Comparison of ENCODE assay signal across 5 cellular contexts in the genomic region with DNA sequence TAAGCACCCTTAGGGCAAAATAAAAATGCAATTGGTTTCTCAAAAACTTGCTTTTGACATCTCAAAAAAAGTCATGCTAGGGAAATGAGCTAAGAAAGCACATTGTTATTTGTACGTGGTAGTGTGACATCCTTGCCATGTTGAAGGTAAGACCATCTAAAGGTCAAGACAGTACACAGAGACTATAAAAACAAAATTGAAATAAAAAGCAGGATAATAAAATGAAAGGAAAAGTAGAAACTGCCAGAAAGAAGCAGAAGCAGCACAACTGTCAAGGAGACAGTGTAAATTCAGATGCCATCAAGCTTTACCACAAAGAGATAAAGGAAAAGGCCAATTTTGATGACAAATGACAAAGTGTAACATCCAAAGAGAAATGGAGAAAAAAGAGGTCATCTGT. TPM values are rescaled to one million over a fixed set of nuclear protein-coding genes. Genes with fewer than 3 reads are reported as not detected.
"Had no signal": no experiment of that assay in that cellular context is flagged by ENCODE, and none has a peak within 500 bp of the region (broad histone marks: within the 10 kb centered on the region; RNA-seq: fewer than 3 reads in every experiment).

No MANE protein-coding gene starts in this region.

RNA-seq across cellular contexts. Expression of a gene that starts 11.5 kb away (rescaled TPM):
- total RNA-seq: epithelial cell of proximal tubule, osteocyte, pulmonary artery endothelial cell had no signal
- polyA plus RNA-seq: keratinocyte had no signal

RNA-seq across cellular contexts. Expression of a gene that starts 25.8 kb away (rescaled TPM):
- total RNA-seq: sciatic nerve had no signal
